20 cellular contexts compared by ENCODE assay signal in genomic region chr6:136564170-136564569, GRCh38. TPM values are rescaled to one million over a fixed set of nuclear protein-coding genes. Genes with fewer than 3 reads are reported as not detected.
A peak's percentile ranks its signal among the peaks of the same experiment; 100 is the strongest.
DNase-seq lines count a peak whose midpoint lies in the region; TF ChIP-seq lines count a peak whose summit lies in the region.
"Had no signal": no experiment of that assay in that cellular context is flagged by ENCODE, and none has a peak within 500 bp of the region (broad histone marks: within the 10 kb centered on the region; RNA-seq: fewer than 3 reads in every experiment).

No MANE protein-coding gene starts in this region.

- H4K20me1 ChIP-seq in neural progenitor cell (ENCODE audit: low read depth), result no peaks in the 10 kb centered on the region

- POLR2A ChIA-PET in CD4-positive, alpha-beta memory T cell (lab: Charles Lee; ENCODE audit: partially characterized antibody), result interaction anchor here (0.7 to 0.8 kb wide), 2 partner anchors 36 to 38 kb away, joined by 3 to 4 read pairs; no protein-coding TSS in a partner anchor
- POLR2A ChIA-PET in MCF 10A (lab: Yijun Ruan, JAX), result interaction anchor here (1.0 to 1.1 kb wide), 2 partner anchors 9 to 14 kb away, joined by 3 read pairs; partner anchors contain the start of gene MAP7

- peak overlapping the region in 5 of 7 donors; percentile 14 to 69 (median 18) for H3K27ac Mint-ChIP-seq in CD4-positive, alpha-beta memory T cell
- H3K27ac Mint-ChIP-seq in MCF 10A (ENCODE audit: low read depth, unreplicated experiment), result peak overlapping the region; percentile 7
- H3K27ac Mint-ChIP-seq in neural progenitor cell, result no peak overlapping the region
- H3K27ac Mint-ChIP-seq in activated CD4-positive, alpha-beta T cell treated with anti-CD3 and anti-CD28 coated beads, Interleukin-2, amount 10 ng/mL, durations not matched to agents 24 days and 14 days, result no peak overlapping the region
- H3K27ac Mint-ChIP-seq: activated CD4-positive, alpha-beta T cell treated with anti-CD3 and anti-CD28 coated beads, Interleukin-2, amount 10 ng/mL, durations not matched to agents 7 days and 5 days; memory B cell had no signal

- no peaks in the 10 kb centered on the region for H3K9me3 ChIP-seq in CD4-positive, alpha-beta memory T cell (ENCODE audit: control insufficient read depth in 1 of 2, low read length in 2 of 2)
- peaks cover 2% of the 10 kb centered on the region for H3K9me3 ChIP-seq in KOPT-K1 (ENCODE audit: insufficient read depth, low read length, poor library complexity, severe bottlenecking)
- no peaks in the 10 kb centered on the region for H3K9me3 ChIP-seq in neural progenitor cell (ENCODE audit: low read depth)
- H3K9me3 ChIP-seq in left ventricle myocardium inferior (replicated peaks), result no peaks in the 10 kb centered on the region
- H3K9me3 ChIP-seq: right atrium auricular region, upper lobe of right lung had no signal

- H3K4me1 ChIP-seq in CD4-positive, alpha-beta memory T cell (ENCODE audit: insufficient read depth, low read length), result peaks cover 43% of the 10 kb centered on the region
- H3K4me1 ChIP-seq in neural progenitor cell (peaks cover 3% of the 10 kb centered on the region), left ventricle myocardium inferior (no peaks in the 10 kb centered on the region)
- H3K4me1 ChIP-seq: right atrium auricular region, upper lobe of right lung had no signal

- no peaks in the 10 kb centered on the region for H3K79me2 ChIP-seq in neural progenitor cell (ENCODE audit: low read depth)

- H3K27ac ChIP-seq in CD4-positive, alpha-beta memory T cell (ENCODE audit: low read depth, low read length), result no peak overlapping the region
- H3K27ac ChIP-seq in KOPT-K1 (ENCODE audit: low read depth, low read length, poor library complexity, severe bottlenecking) (peak overlapping the region; percentile 89), neural progenitor cell (no peak overlapping the region), left ventricle myocardium inferior (replicated peaks) (no peak overlapping the region)
- H3K27ac ChIP-seq: cardiac muscle cell, right atrium auricular region, upper lobe of right lung had no signal

- no peaks in the 10 kb centered on the region for H3K27me3 Mint-ChIP-seq in CD4-positive, alpha-beta memory T cell
- H3K27me3 Mint-ChIP-seq in MCF 10A (ENCODE audit: insufficient read depth, unreplicated experiment) (no peaks in the 10 kb centered on the region), neural progenitor cell (ENCODE audit: insufficient read depth, low read depth) (no peaks in the 10 kb centered on the region)
- no peaks in the 10 kb centered on the region for H3K27me3 Mint-ChIP-seq in activated CD4-positive, alpha-beta T cell treated with anti-CD3 and anti-CD28 coated beads, Interleukin-2, amount 10 ng/mL, durations not matched to agents 24 days and 14 days
- H3K27me3 Mint-ChIP-seq: activated CD4-positive, alpha-beta T cell treated with anti-CD3 and anti-CD28 coated beads, Interleukin-2, amount 10 ng/mL, durations not matched to agents 7 days and 5 days; memory B cell had no signal

- no peak for DNase-seq in CD4-positive, alpha-beta memory T cell
- DNase-seq in MCF 10A (ENCODE audit: unreplicated experiment) (no peak), neural progenitor cell (ENCODE audit: low spot score) (no peak), left ventricle myocardium inferior (no peak)
- DNase-seq in activated CD4-positive, alpha-beta T cell treated with anti-CD3 and anti-CD28 coated beads, Interleukin-2, amount 50 U/mL, for 48 hours, result no peak
- DNase-seq in activated CD4-positive, alpha-beta T cell treated with anti-CD3 and anti-CD28 coated beads, Interleukin-2, amount 10 ng/mL, durations not matched to agents 24 days and 14 days, result no peak
- DNase-seq: activated CD4-positive, alpha-beta T cell treated with anti-CD3 and anti-CD28 coated beads, Interleukin-2, amount 10 ng/mL, durations not matched to agents 7 days and 5 days; activated T-cell treated with anti-CD3 and anti-CD28 coated beads for 4 hours; C1 segment of cervical spinal cord; dermis blood vessel endothelial cell; DMS 273 treated with DMSO at 0.1 percent for 48 hours; glutamatergic neuron; NCI-H1694 treated with DMSO at 0.1 percent for 48 hours; NCI-H774; stimulated activated CD4-positive, alpha-beta T cell treated with anti-CD3 and anti-CD28 coated beads, Interleukin-12 subunit alpha, Interleukin-12 subunit beta, amount 100 ng/mL, for 4 hours; upper lobe of right lung had no signal

- peaks cover 24% of the 10 kb centered on the region for H3K36me3 ChIP-seq in CD4-positive, alpha-beta memory T cell (ENCODE audit: insufficient read depth, low read length)
- H3K36me3 ChIP-seq in KOPT-K1 (ENCODE audit: insufficient read depth, low read length) (no peaks in the 10 kb centered on the region), neural progenitor cell (no peaks in the 10 kb centered on the region), left ventricle myocardium inferior (peaks cover 21% of the 10 kb centered on the region)
- H3K36me3 ChIP-seq: cardiac muscle cell, right atrium auricular region had no signal

- no TSS peak for BruUV-seq in MCF 10A (replicated peaks; lab: Mats Ljungman, UMichigan)

- peaks cover 43 to 66% of the 10 kb centered on the region in 2 donors for H3K36me3 Mint-ChIP-seq in CD4-positive, alpha-beta memory T cell
- H3K36me3 Mint-ChIP-seq in MCF 10A (ENCODE audit: insufficient read depth, unreplicated experiment) (peaks cover 39% of the 10 kb centered on the region), neural progenitor cell (no peaks in the 10 kb centered on the region)
- H3K36me3 Mint-ChIP-seq in activated CD4-positive, alpha-beta T cell treated with anti-CD3 and anti-CD28 coated beads, Interleukin-2, amount 10 ng/mL, durations not matched to agents 24 days and 14 days (ENCODE audit: low read depth), result peaks cover 42% of the 10 kb centered on the region

- H3K27me3 ChIP-seq in CD4-positive, alpha-beta memory T cell (ENCODE audit: insufficient read depth, low read length), result no peaks in the 10 kb centered on the region
- H3K27me3 ChIP-seq in neural progenitor cell, result no peaks in the 10 kb centered on the region
- no peaks in the 10 kb centered on the region for H3K27me3 ChIP-seq in left ventricle myocardium inferior (ENCODE audit: low read depth)
- H3K27me3 ChIP-seq: cardiac muscle cell, right atrium auricular region, upper lobe of right lung had no signal

- H3K4me3 Mint-ChIP-seq in CD4-positive, alpha-beta memory T cell, result peak overlapping the region in 1 of 8 donors; percentile 7
- H3K4me3 Mint-ChIP-seq in MCF 10A (ENCODE audit: unreplicated experiment) (no peak overlapping the region), neural progenitor cell (no peak overlapping the region)
- no peak overlapping the region for H3K4me3 Mint-ChIP-seq in activated CD4-positive, alpha-beta T cell treated with anti-CD3 and anti-CD28 coated beads, Interleukin-2, amount 10 ng/mL, durations not matched to agents 24 days and 14 days
- H3K4me3 Mint-ChIP-seq: activated CD4-positive, alpha-beta T cell treated with anti-CD3 and anti-CD28 coated beads, Interleukin-2, amount 10 ng/mL, durations not matched to agents 7 days and 5 days; memory B cell had no signal

- CTCF ChIA-PET in CD4-positive, alpha-beta memory T cell (lab: Charles Lee; ENCODE audit: partially characterized antibody), result interaction anchor here (9.8 kb wide), 1 partner anchor 13 kb away, joined by 56 read pairs; the partner anchor contains the start of gene MAP7
- CTCF ChIA-PET in MCF 10A (lab: Yijun Ruan, JAX), result interaction anchor here (0.6 to 1.0 kb wide), 2 partner anchors 148 to 228 kb away, joined by 3 to 4 read pairs; partner anchors contain the start of gene MAP3K5

- no peaks in the 10 kb centered on the region for H3F3A ChIP-seq in neural progenitor cell (ENCODE audit: low read depth)

- H3K4me2 ChIP-seq in neural progenitor cell, result no peak overlapping the region

- H3K4me1 Mint-ChIP-seq in CD4-positive, alpha-beta memory T cell, result peaks cover 4 to 31% (median 23%) of the 10 kb centered on the region in 4 donors
- H3K4me1 Mint-ChIP-seq in MCF 10A (ENCODE audit: insufficient read depth, unreplicated experiment), result peaks cover 6% of the 10 kb centered on the region
- H3K4me1 Mint-ChIP-seq in neural progenitor cell, result no peaks in the 10 kb centered on the region
- H3K4me1 Mint-ChIP-seq in activated CD4-positive, alpha-beta T cell treated with anti-CD3 and anti-CD28 coated beads, Interleukin-2, amount 10 ng/mL, durations not matched to agents 24 days and 14 days, result peaks cover 8% of the 10 kb centered on the region

- H3K4me3 ChIP-seq in CD4-positive, alpha-beta memory T cell (ENCODE audit: low read length in 2 of 2), result no peak overlapping the region
- no peak overlapping the region for H3K4me3 ChIP-seq in neural progenitor cell
- H3K4me3 ChIP-seq in left ventricle myocardium inferior, result no peak overlapping the region
- H3K4me3 ChIP-seq: cardiac muscle cell, right atrium auricular region, upper lobe of right lung had no signal

- H3K9me3 Mint-ChIP-seq in CD4-positive, alpha-beta memory T cell, result no peaks in the 10 kb centered on the region
- H3K9me3 Mint-ChIP-seq in MCF 10A (ENCODE audit: unreplicated experiment) (no peaks in the 10 kb centered on the region), neural progenitor cell (no peaks in the 10 kb centered on the region)
- no peaks in the 10 kb centered on the region for H3K9me3 Mint-ChIP-seq in activated CD4-positive, alpha-beta T cell treated with anti-CD3 and anti-CD28 coated beads, Interleukin-2, amount 10 ng/mL, durations not matched to agents 24 days and 14 days
- H3K9me3 Mint-ChIP-seq: activated CD4-positive, alpha-beta T cell treated with anti-CD3 and anti-CD28 coated beads, Interleukin-2, amount 10 ng/mL, durations not matched to agents 7 days and 5 days; memory B cell had no signal

- no peak overlapping the region for H3K9ac ChIP-seq in neural progenitor cell

- peak overlapping the region; percentile 18 for H2AFZ ChIP-seq in neural progenitor cell (replicated peaks)

- TF ChIP-seq CTCF in MCF 10A (IDR thresholded peaks at IDR 0.05; ENCODE audit: unreplicated experiment), result no peak
- TF ChIP-seq CTCF in neural progenitor cell (IDR thresholded peaks at IDR 0.05), result no peak
- TF ChIP-seq CTCF in left ventricle myocardium inferior (IDR thresholded peaks at IDR 0.05; ENCODE audit: borderline replicate concordance), result no peak

- intact Hi-C loops in CD4-positive, alpha-beta memory T cell (cut with micrococcal nuclease), result no loop called here
- intact Hi-C loops in MCF 10A (cut with micrococcal nuclease), result no loop called here
- intact Hi-C loops in left ventricle myocardium inferior (cut with micrococcal nuclease), result no loop called here
- intact Hi-C loops in activated CD4-positive, alpha-beta T cell treated with anti-CD3 and anti-CD28 coated beads, Interleukin-2, amount 10 ng/mL, durations not matched to agents 24 days and 14 days (cut with micrococcal nuclease), result no loop called here

RNA-seq across cellular contexts. Expression of gene MAP7, which starts 13.9 kb away (rescaled TPM):
- total RNA-seq in CD4-positive, alpha-beta memory T cell, result under 1 TPM; 0.55 to 0.69 TPM
- 1 to 10 TPM in 1 of 2 donors, under 1 TPM in 1; 0.60 to 1.5 TPM for polyA plus RNA-seq in CD4-positive, alpha-beta memory T cell
- 15.4 and 17.2 TPM in 2 replicates for total RNA-seq in MCF 10A (2022)
- 8.9 and 9.0 TPM in 2 replicates for total RNA-seq in neural progenitor cell (ENCODE audit: low replicate concordance)
- total RNA-seq in left ventricle myocardium inferior, result 3.1 TPM
- 1.0 and 1.1 TPM in 2 replicates for total RNA-seq in activated CD4-positive, alpha-beta T cell treated with anti-CD3 and anti-CD28 coated beads, Interleukin-2, amount 10 ng/mL, durations not matched to agents 24 days and 14 days

Comparison
In these comparisons a context has a peak if more than half of its experiments do, and no peak if none do; other contexts are left out.
1. H3K27ac Mint-ChIP-seq: peak in CD4-positive, alpha-beta memory T cell (5 of 7) and MCF 10A (single experiment); none in neural progenitor cell (single experiment) and activated CD4-positive, alpha-beta T cell treated with anti-CD3 and anti-CD28 coated beads, Interleukin-2, amount 10 ng/mL, durations not matched to agents 24 days and 14 days (single experiment).